Comparison of ENCODE assay signal across 8 cellular contexts in the genomic region with DNA sequence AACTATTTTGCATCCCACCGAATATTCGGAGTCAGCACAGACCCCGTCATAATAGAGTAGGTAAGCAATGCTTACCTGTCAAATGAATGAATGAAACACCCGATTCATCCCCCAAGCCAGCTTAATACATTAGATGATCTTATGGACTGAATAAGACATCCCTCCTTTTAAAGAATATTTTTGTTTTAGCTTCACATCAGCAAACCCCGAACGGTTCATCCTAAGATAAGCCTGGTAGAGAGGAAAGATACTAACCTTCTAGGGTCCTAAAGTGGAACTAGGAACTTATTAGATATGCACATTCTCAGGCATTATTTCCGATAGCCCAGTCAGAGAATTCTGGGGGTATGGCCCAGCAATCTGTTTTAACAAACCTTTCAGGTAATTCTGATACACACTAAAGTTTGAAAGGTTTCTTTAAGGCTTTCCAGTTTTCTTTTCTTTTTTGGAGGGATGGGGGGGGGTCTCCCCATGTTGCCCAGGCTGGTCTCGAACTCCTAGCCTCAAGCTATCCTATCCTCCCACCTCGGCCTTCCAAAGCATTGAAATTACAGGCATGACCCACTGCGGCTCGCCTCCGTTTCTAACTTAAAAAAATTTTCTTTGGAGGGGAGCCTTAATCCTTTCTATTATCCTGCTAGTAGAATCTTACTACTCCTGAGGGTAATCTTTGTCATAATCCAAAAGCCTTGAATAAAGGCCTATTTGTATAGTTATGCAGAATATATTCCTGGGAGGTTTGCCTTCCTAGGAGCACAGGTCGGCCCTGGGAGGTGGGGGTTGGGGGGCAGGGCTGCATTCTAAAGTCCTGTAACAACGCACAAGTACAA. TPM values are rescaled to one million over a fixed set of nuclear protein-coding genes. Genes with fewer than 3 reads are reported as not detected.
DNase-seq lines count a peak whose midpoint lies in the region; ATAC-seq and TF ChIP-seq lines count a peak whose summit lies in the region.

No MANE protein-coding gene starts in this region.

- peak overlapping the region; percentile 80 for H3K4me3 Mint-ChIP-seq in Caco-2 (ENCODE audit: unreplicated experiment)

- WGBS in esophagus squamous epithelium, 2 donors: 32 to 35% methylated on average over 14 of the region's 14 CpGs

- no peak for ATAC-seq in HG02759 (IDR thresholded peaks at IDR 0.05; ENCODE audit: unreplicated experiment)
- ATAC-seq in GM18505 (IDR thresholded peaks at IDR 0.05; ENCODE audit: unreplicated experiment): no peak
- ATAC-seq in GM18519 (IDR thresholded peaks at IDR 0.05; ENCODE audit: low FRiP score, unreplicated experiment): no peak

- peak overlapping the region; percentile 53 for H3K27ac Mint-ChIP-seq in Caco-2 (ENCODE audit: unreplicated experiment)

- TF ChIP-seq CTCF in Caco-2 (IDR thresholded peaks at IDR 0.05; ENCODE audit: insufficient read depth in 1 of 2, low read depth in 1 of 2, low read length in 1 of 2, severe bottlenecking in 1 of 2, unreplicated experiment in 1 of 2) (no peak), Peyer's patch (IDR thresholded peaks at IDR 0.05) (no peak), esophagus squamous epithelium (IDR thresholded peaks at IDR 0.05) (no peak), osteoblast (IDR thresholded peaks at IDR 0.05; ENCODE audit: extremely low read depth, low read depth, low read length) (no peak)

- H3K4me3 ChIP-seq in Caco-2 (ENCODE audit: low read depth, low read length) (peak overlapping the region; percentile 69), Peyer's patch (peak overlapping the region; percentile 87 to 99 (median 92)), esophagus squamous epithelium (peak overlapping the region; percentile 73 to 100 (median 90)), osteoblast (ENCODE audit: insufficient read depth, low read length) (peak overlapping the region; percentile 93)

- H3K27ac ChIP-seq in Peyer's patch (peak overlapping the region; percentile 97 to 98 (median 97)), esophagus squamous epithelium (peak overlapping the region; percentile 98 to 100 (median 99)), osteoblast (ENCODE audit: low read depth, low read length) (peak overlapping the region; percentile 75)

- POLR2A ChIA-PET in Caco-2 (lab: Charles Lee): interaction anchor here (1.0 kb wide), 1 partner anchor 132 kb away, joined by 13 read pairs; a partner anchor contains a TSS

- no peaks in the 10 kb centered on the region for H3K9me3 Mint-ChIP-seq in Caco-2 (ENCODE audit: unreplicated experiment)

- peak overlapping the region; percentile 75 for H3K4me2 ChIP-seq in osteoblast (ENCODE audit: insufficient read depth, low read length)

- peaks cover 31% of the 10 kb centered on the region for H3K36me3 Mint-ChIP-seq in Caco-2 (ENCODE audit: insufficient read depth, unreplicated experiment)

- intact Hi-C loops in Caco-2 (cut with micrococcal nuclease; ENCODE audit: unreplicated experiment): loop anchor here (1.0 kb wide), 3 partner anchors 12 to 134 kb away; no protein-coding TSS in a partner anchor
- intact Hi-C loops in esophagus squamous epithelium (cut with DNase I): no loop called here

- DNase-seq in Caco-2 (peak in 1 of 2 experiments; percentile 78), Peyer's patch (no peak), esophagus squamous epithelium (lab: John Stamatoyannopoulos, UW) (no peak), osteoblast (ENCODE audit: insufficient read length, low spot score, missing footprints) (no peak), kidney tubule cell (ENCODE audit: low spot score) (no peak)

- H3K27me3 Mint-ChIP-seq in Caco-2 (ENCODE audit: insufficient read depth, unreplicated experiment): no peaks in the 10 kb centered on the region

- H3K4me1 Mint-ChIP-seq in Caco-2 (ENCODE audit: low read depth, unreplicated experiment): peaks cover 46% of the 10 kb centered on the region

- TF ChIP-seq POLR2A in Peyer's patch (IDR thresholded peaks at IDR 0.05) (no peak), esophagus squamous epithelium (IDR thresholded peaks at IDR 0.05) (no peak), GM18505 (IDR thresholded peaks at IDR 0.05; ENCODE audit: borderline replicate concordance, extremely low read depth, insufficient read depth, insufficient read length) (no peak)

- no peaks in the 10 kb centered on the region for H3K27me3 ChIP-seq in Caco-2 (replicated peaks; ENCODE audit: control insufficient read depth, insufficient read depth, low read length)
- H3K27me3 ChIP-seq in Peyer's patch: no peaks in the 10 kb centered on the region
- no peaks in the 10 kb centered on the region for H3K27me3 ChIP-seq in esophagus squamous epithelium
- H3K27me3 ChIP-seq in osteoblast (ENCODE audit: insufficient read depth, low read length): no peaks in the 10 kb centered on the region

- peaks cover 12% of the 10 kb centered on the region for H4K20me1 ChIP-seq in osteoblast (ENCODE audit: insufficient read depth, low read length)

- TSS peak; percentile 85 for BruUV-seq in Caco-2 (replicated peaks; lab: Mats Ljungman, UMichigan)

- CTCF ChIA-PET in Caco-2 (lab: Charles Lee): interaction anchor here (0.9 kb wide), 1 partner anchor 55 kb away, joined by 3 read pairs; no protein-coding TSS in a partner anchor

- peak overlapping the region; percentile 38 for H2AFZ ChIP-seq in osteoblast (ENCODE audit: low read length)

- H3K79me2 ChIP-seq in osteoblast (ENCODE audit: insufficient read depth, low read length): peaks cover 70% of the 10 kb centered on the region

- H3K4me1 ChIP-seq in Caco-2: peaks cover 41% of the 10 kb centered on the region
- peaks cover 0 to 51% (median 15%) of the 10 kb centered on the region in 4 donors for H3K4me1 ChIP-seq in Peyer's patch
- H3K4me1 ChIP-seq in esophagus squamous epithelium: peaks cover 22 to 61% (median 30%) of the 10 kb centered on the region in 3 donors
- H3K4me1 ChIP-seq in osteoblast (ENCODE audit: insufficient read depth, low read length): peaks cover 49% of the 10 kb centered on the region

- no peaks in the 10 kb centered on the region for H3K9me3 ChIP-seq in Caco-2
- H3K9me3 ChIP-seq in Peyer's patch: no peaks in the 10 kb centered on the region
- H3K9me3 ChIP-seq in esophagus squamous epithelium: no peaks in the 10 kb centered on the region
- no peaks in the 10 kb centered on the region for H3K9me3 ChIP-seq in osteoblast (ENCODE audit: low read depth, low read length)

- H3K36me3 ChIP-seq in Caco-2 (ENCODE audit: control insufficient read depth, insufficient read depth, low read length): no peaks in the 10 kb centered on the region
- H3K36me3 ChIP-seq in Peyer's patch: no peaks in the 10 kb centered on the region
- no peaks in the 10 kb centered on the region for H3K36me3 ChIP-seq in esophagus squamous epithelium
- no peaks in the 10 kb centered on the region for H3K36me3 ChIP-seq in osteoblast (ENCODE audit: insufficient read depth, low read length)

RNA-seq across cellular contexts. Expression of a gene that starts 1.0 kb away (rescaled TPM):
- total RNA-seq in Caco-2 (2022) (340 and 341 TPM in 2 replicates), Peyer's patch (100 to 1,000 TPM in 2 of 4 donors, 10 to 100 TPM in 2; 80.0 to 124 (median 101) TPM), esophagus squamous epithelium (100 to 1,000 TPM; 164 to 274 (median 226) TPM), osteoblast (251 and 315 TPM in 2 replicates)
